Comparison of ENCODE assay signal across 3 cellular contexts in genomic region chr3:15484551-15484950, GRCh38. TPM values are rescaled to one million over a fixed set of nuclear protein-coding genes. Genes with fewer than 3 reads are reported as not detected.
DNase-seq lines count a peak whose midpoint lies in the region; ATAC-seq, FAIRE-seq and TF ChIP-seq lines count a peak whose summit lies in the region.
"Not testable (repeated sequence)": the region's sequence is repeated elsewhere in the genome, so short reads cannot be mapped to it uniquely, and the experiment has no call there.
"Had no signal": no experiment of that assay in that cellular context is flagged by ENCODE, and none has a peak within 500 bp of the region (broad histone marks: within the 10 kb centered on the region; RNA-seq: fewer than 3 reads in every experiment).

No MANE protein-coding gene starts in this region.

- CTCF ChIA-PET in HepG2 (lab: Yijun Ruan, JAX; ENCODE audit: low intra/inter-chr PET ratio, low total read pairs), result not testable (repeated sequence)

- H3K79me2 ChIP-seq in HepG2 (ENCODE audit: insufficient read depth, low read length), result not testable (repeated sequence)

- not testable (repeated sequence) for DNase-seq in HepG2 (ENCODE audit: low spot score)

- intact Hi-C loops in HepG2 (cut with micrococcal nuclease; ENCODE audit: unreplicated experiment), result not testable (repeated sequence)

- H3K9me3 ChIP-seq in HepG2 (ENCODE audit: low read length), result not testable (repeated sequence)

- not testable (repeated sequence) for H4K20me1 ChIP-seq in HepG2 (ENCODE audit: insufficient read depth, low read length)

- not testable (repeated sequence) for H3K9ac ChIP-seq in HepG2 (ENCODE audit: insufficient read depth, low read depth, low read length)

- not testable (repeated sequence) for H3K4me3 ChIP-seq in HepG2 (replicated peaks in 1 of 3; ENCODE audit: insufficient read depth in 1 of 3, low read depth in 2 of 3, low read length in 3 of 3)

- WGBS in HepG2 (ENCODE audit: low lambda C conversion rate), result 16% methylated on average over 6 of the region's 6 CpGs

- H3K4me2 ChIP-seq in HepG2 (ENCODE audit: low read depth, low read length), result not testable (repeated sequence)

- TF ChIP-seq CTCF in HepG2 (CRISPR knock-in tag; IDR thresholded peaks at IDR 0.05), result not testable (repeated sequence)

- TF ChIP-seq POLR2A in HepG2 (IDR thresholded peaks at IDR 0.05; ENCODE audit: insufficient read depth in 1 of 2, low read depth in 2 of 2, low read length in 2 of 2), result not testable (repeated sequence)

- in situ Hi-C loops in HepG2 (cut with HindIII; ENCODE audit: extremely low pct_ligation_motif_present, low pct_unique_long_range_greater_than_20kb), result not testable (repeated sequence)

- not testable (repeated sequence) for TF ChIP-seq EP300 in HepG2 (IDR thresholded peaks at IDR 0.05; ENCODE audit: low read depth in 2 of 2, low read length in 2 of 2); HepG2 (CRISPR knock-in tag; IDR thresholded peaks at IDR 0.05; ENCODE audit: borderline replicate concordance)

- not testable (repeated sequence) for H3K27me3 ChIP-seq in HepG2 (ENCODE audit: control insufficient read depth in 1 of 2, insufficient read depth in 2 of 2, low read length in 2 of 2)

- H3K27ac ChIP-seq in HepG2 (ENCODE audit: extremely low read length, insufficient read depth, low read length), result not testable (repeated sequence)

- ATAC-seq in HepG2, result not testable (repeated sequence)

- POLR2A ChIA-PET in HepG2 (lab: Yijun Ruan, JAX), result not testable (repeated sequence)

- not testable (repeated sequence) for H2AFZ ChIP-seq in HepG2 (ENCODE audit: low read length)

- H3K36me3 ChIP-seq in HepG2 (replicated peaks in 1 of 2; ENCODE audit: control insufficient read depth in 1 of 2, insufficient read depth in 2 of 2, low read length in 2 of 2), result not testable (repeated sequence)

- not testable (repeated sequence) for H3K4me1 ChIP-seq in HepG2 (ENCODE audit: insufficient read depth, low read length)

- not testable (repeated sequence) for FAIRE-seq in HepG2 (lab: Jason Lieb, UNC)

- not testable (repeated sequence) for BruUV-seq in HepG2 (replicated peaks; lab: Mats Ljungman, UMichigan)

- not testable (repeated sequence) for TF ChIP-seq RAD21 in HepG2 (CRISPR knock-in tag; IDR thresholded peaks at IDR 0.05)

TF ChIP-seq in HepG2, 621 proteins besides CTCF, POLR2A, EP300 and RAD21:
- peak; percentile 99 for TF ChIP-seq ZNF160 (CRISPR knock-in tag; IDR thresholded peaks at IDR 0.05)
- TF ChIP-seq RXRB (CRISPR knock-in tag; IDR thresholded peaks at IDR 0.05; ENCODE audit: borderline replicate concordance), result 0 out of 2 replicates have a peak, but pooled peaks have one; percentile 21

RNA-seq across cellular contexts. Expression of gene COLQ, which starts 37.0 kb away (rescaled TPM):
- 0.31 TPM in 1 of 2 replicates, not detected in the other for total RNA-seq in HepG2 (2016; rRNA removed; fragmentation: Illumina TruSeq; extraction: Trizol)
- not detected in 2 replicates for total RNA-seq in HepG2 (2016; cell fraction: cytosol; rRNA removed; fragmentation: Illumina TruSeq; extraction: Trizol; ENCODE audit: low read depth)
- 0.19 TPM in 1 of 2 replicates, not detected in the other for total RNA-seq in HepG2 (2016; cell fraction: insoluble cytoplasmic fraction; rRNA removed; fragmentation: Illumina TruSeq; extraction: Trizol)
- total RNA-seq in HepG2 (2016; cell fraction: membrane; rRNA removed; fragmentation: Illumina TruSeq; extraction: Trizol), result 0.06 and 0.14 TPM in 2 replicates
- 0.96 and 1.6 TPM in 2 replicates for total RNA-seq in HepG2 (2016; cell fraction: nucleus; rRNA removed; fragmentation: Illumina TruSeq; extraction: Trizol)
- 0.46 and 0.52 TPM in 2 replicates for polyA plus RNA-seq in HepG2 (2011; rRNA removed)
- 0.13 and 0.19 TPM in 2 replicates for polyA plus RNA-seq in HepG2 (2011; cell fraction: cytosol; rRNA removed)
- polyA plus RNA-seq in HepG2 (2011; cell fraction: nucleus; rRNA removed), result 3.7 and 4.0 TPM in 2 replicates
- 0.28 and 0.35 TPM in 2 replicates for polyA plus RNA-seq in HepG2 (2012)
- not detected in 2 replicates for polyA plus RNA-seq in HepG2 (2016; cell fraction: cytosol; fragmentation: Illumina TruSeq; extraction: Trizol; ENCODE audit: low read depth)
- 0.10 TPM in 1 of 2 replicates, not detected in the other for polyA plus RNA-seq in HepG2 (2016; cell fraction: insoluble cytoplasmic fraction; fragmentation: Illumina TruSeq; extraction: Trizol; ENCODE audit: low read depth)
- 0.26 TPM in 1 of 2 replicates, not detected in the other for polyA plus RNA-seq in HepG2 (2016; cell fraction: membrane; fragmentation: Illumina TruSeq; extraction: Trizol; ENCODE audit: low read depth)
- polyA plus RNA-seq in HepG2 (2016; cell fraction: nucleus; fragmentation: Illumina TruSeq; extraction: Trizol; ENCODE audit: insufficient read depth, low read depth), result 0.48 and 0.65 TPM in 2 replicates
- 0.26 and 0.42 TPM in 2 replicates for polyA minus RNA-seq in HepG2 (2011; rRNA and poly(A)+ RNA removed; ENCODE audit: low replicate concordance)
- polyA minus RNA-seq in HepG2 (2011; cell fraction: cytosol; rRNA and poly(A)+ RNA removed), result not detected in 2 replicates
- 1.0 and 2.9 TPM in 2 replicates for polyA minus RNA-seq in HepG2 (2011; cell fraction: nucleus; rRNA and poly(A)+ RNA removed)
- total RNA-seq: A172, Caco-2 had no signal

RNA-seq across cellular contexts. Expression of gene EAF1, which starts 57.2 kb away (rescaled TPM):
- 30.0 and 38.5 TPM in 2 replicates for total RNA-seq in HepG2 (2016; rRNA removed; fragmentation: Illumina TruSeq; extraction: Trizol)
- 2.7 and 2.8 TPM in 2 replicates for total RNA-seq in HepG2 (2016; cell fraction: cytosol; rRNA removed; fragmentation: Illumina TruSeq; extraction: Trizol; ENCODE audit: low read depth)
- total RNA-seq in HepG2 (2016; cell fraction: insoluble cytoplasmic fraction; rRNA removed; fragmentation: Illumina TruSeq; extraction: Trizol), result 30.9 and 39.2 TPM in 2 replicates
- total RNA-seq in HepG2 (2016; cell fraction: membrane; rRNA removed; fragmentation: Illumina TruSeq; extraction: Trizol), result 13.8 and 15.2 TPM in 2 replicates
- 15.8 and 18.3 TPM in 2 replicates for total RNA-seq in HepG2 (2016; cell fraction: nucleus; rRNA removed; fragmentation: Illumina TruSeq; extraction: Trizol)
- polyA plus RNA-seq in HepG2 (2011; rRNA removed), result 8.1 and 8.4 TPM in 2 replicates
- polyA plus RNA-seq in HepG2 (2011; cell fraction: cytosol; rRNA removed), result 7.9 and 8.6 TPM in 2 replicates
- 8.3 and 10.1 TPM in 2 replicates for polyA plus RNA-seq in HepG2 (2011; cell fraction: nucleus; rRNA removed)
- polyA plus RNA-seq in HepG2 (2012), result 13.2 and 13.9 TPM in 2 replicates
- polyA plus RNA-seq in HepG2 (2016; cell fraction: cytosol; fragmentation: Illumina TruSeq; extraction: Trizol; ENCODE audit: low read depth), result 0.75 and 0.85 TPM in 2 replicates
- 26.3 and 27.8 TPM in 2 replicates for polyA plus RNA-seq in HepG2 (2016; cell fraction: insoluble cytoplasmic fraction; fragmentation: Illumina TruSeq; extraction: Trizol; ENCODE audit: low read depth)
- 3.4 and 3.8 TPM in 2 replicates for polyA plus RNA-seq in HepG2 (2016; cell fraction: membrane; fragmentation: Illumina TruSeq; extraction: Trizol; ENCODE audit: low read depth)
- polyA plus RNA-seq in HepG2 (2016; cell fraction: nucleus; fragmentation: Illumina TruSeq; extraction: Trizol; ENCODE audit: insufficient read depth, low read depth), result 20.2 and 20.4 TPM in 2 replicates
- polyA minus RNA-seq in HepG2 (2011; rRNA and poly(A)+ RNA removed; ENCODE audit: low replicate concordance), result 14.7 and 20.2 TPM in 2 replicates
- polyA minus RNA-seq in HepG2 (2011; cell fraction: cytosol; rRNA and poly(A)+ RNA removed), result 14.6 and 16.9 TPM in 2 replicates
- 7.5 and 13.4 TPM in 2 replicates for polyA minus RNA-seq in HepG2 (2011; cell fraction: nucleus; rRNA and poly(A)+ RNA removed)

RNA-seq across cellular contexts. Expression of gene METTL6, which starts 57.2 kb away (rescaled TPM):
- total RNA-seq in HepG2 (2016; rRNA removed; fragmentation: Illumina TruSeq; extraction: Trizol), result 29.4 and 35.9 TPM in 2 replicates
- total RNA-seq in HepG2 (2016; cell fraction: cytosol; rRNA removed; fragmentation: Illumina TruSeq; extraction: Trizol; ENCODE audit: low read depth), result 22.7 and 26.8 TPM in 2 replicates
- 27.2 and 36.6 TPM in 2 replicates for total RNA-seq in HepG2 (2016; cell fraction: insoluble cytoplasmic fraction; rRNA removed; fragmentation: Illumina TruSeq; extraction: Trizol)
- 24.1 and 24.6 TPM in 2 replicates for total RNA-seq in HepG2 (2016; cell fraction: membrane; rRNA removed; fragmentation: Illumina TruSeq; extraction: Trizol)
- 19.4 and 19.9 TPM in 2 replicates for total RNA-seq in HepG2 (2016; cell fraction: nucleus; rRNA removed; fragmentation: Illumina TruSeq; extraction: Trizol)
- 17.2 and 17.3 TPM in 2 replicates for polyA plus RNA-seq in HepG2 (2011; rRNA removed)
- polyA plus RNA-seq in HepG2 (2011; cell fraction: cytosol; rRNA removed), result 14.0 and 16.7 TPM in 2 replicates
- polyA plus RNA-seq in HepG2 (2011; cell fraction: nucleus; rRNA removed), result 8.0 and 10.6 TPM in 2 replicates
- polyA plus RNA-seq in HepG2 (2012), result 14.2 and 16.9 TPM in 2 replicates
- 8.7 and 10.2 TPM in 2 replicates for polyA plus RNA-seq in HepG2 (2016; cell fraction: cytosol; fragmentation: Illumina TruSeq; extraction: Trizol; ENCODE audit: low read depth)
- 27.6 and 30.8 TPM in 2 replicates for polyA plus RNA-seq in HepG2 (2016; cell fraction: insoluble cytoplasmic fraction; fragmentation: Illumina TruSeq; extraction: Trizol; ENCODE audit: low read depth)
- polyA plus RNA-seq in HepG2 (2016; cell fraction: membrane; fragmentation: Illumina TruSeq; extraction: Trizol; ENCODE audit: low read depth), result 10.9 and 14.1 TPM in 2 replicates
- 18.8 and 19.1 TPM in 2 replicates for polyA plus RNA-seq in HepG2 (2016; cell fraction: nucleus; fragmentation: Illumina TruSeq; extraction: Trizol; ENCODE audit: insufficient read depth, low read depth)
- 17.3 and 21.1 TPM in 2 replicates for polyA minus RNA-seq in HepG2 (2011; rRNA and poly(A)+ RNA removed; ENCODE audit: low replicate concordance)
- polyA minus RNA-seq in HepG2 (2011; cell fraction: cytosol; rRNA and poly(A)+ RNA removed), result 7.7 and 9.8 TPM in 2 replicates
- 20.2 and 23.5 TPM in 2 replicates for polyA minus RNA-seq in HepG2 (2011; cell fraction: nucleus; rRNA and poly(A)+ RNA removed)
